ENCODE assay signal across 8 cellular contexts in genomic region chr9:17063535-17064135, GRCh38.
DNase-seq lines count a peak whose midpoint lies in the region; ATAC-seq, FAIRE-seq and TF ChIP-seq lines count a peak whose summit lies in the region.

No MANE protein-coding gene starts in this region.

- in situ Hi-C loops in astrocyte of the spinal cord (cut with HindIII; ENCODE audit: low sequenced_read_pairs): no loop called here

- H3K27me3 ChIP-seq in keratinocyte (ENCODE audit: control insufficient read depth, extremely low read depth, insufficient read depth, low read length): no peaks in the 10 kb centered on the region
- H3K27me3 ChIP-seq in upper lobe of right lung: no peaks in the 10 kb centered on the region

- H3K36me3 ChIP-seq in keratinocyte (ENCODE audit: control insufficient read depth in 2 of 2, extremely low read depth in 1 of 2, insufficient read depth in 2 of 2, low read length in 2 of 2): no peaks in the 10 kb centered on the region
- H3K36me3 ChIP-seq in upper lobe of right lung: no peaks in the 10 kb centered on the region

- dilution Hi-C loops in keratinocyte (cut with MboI; ENCODE audit: extremely low pct_ligation_motif_present, low sequenced_read_pairs): no loop called here

- H3K9me3 ChIP-seq in keratinocyte (ENCODE audit: control insufficient read depth, low read depth, low read length) (no peaks in the 10 kb centered on the region), upper lobe of right lung (no peaks in the 10 kb centered on the region)

- no peaks in the 10 kb centered on the region for H4K20me1 ChIP-seq in keratinocyte (ENCODE audit: control insufficient read depth, extremely low read depth, insufficient read depth, low read length)

- DNase-seq in AG10803 (ENCODE audit: low read depth) (peak; percentile 55), NCI-H2196 treated with DMSO at 0.1 percent for 48 hours (lab: John Stamatoyannopoulos, UW; ENCODE audit: unreplicated experiment) (peak; percentile 52), astrocyte of the spinal cord (ENCODE audit: low read depth, low spot score) (peak; percentile 53), keratinocyte (ENCODE audit: low read depth, low spot score) (no peak), upper lobe of right lung (no peak)
- DNase-seq in activated T-cell treated with anti-CD3 and anti-CD28 coated beads, Interleukin-2, amount 50 U/mL, for 24 hours: no peak

- no peak overlapping the region for H3K27ac Mint-ChIP-seq in activated T-cell treated with anti-CD3 and anti-CD28 coated beads, Interleukin-2, amount 50 U/mL, for 24 hours

- intact Hi-C loops in upper lobe of right lung (cut with DNase I): no loop called here

- ATAC-seq in GM18519 (IDR thresholded peaks at IDR 0.05; ENCODE audit: low FRiP score, unreplicated experiment): peak; percentile 94
- peak; percentile 69 for ATAC-seq in HG03108 (IDR thresholded peaks at IDR 0.05; ENCODE audit: unreplicated experiment)
- ATAC-seq in upper lobe of right lung: peak; percentile 90

- peaks cover 5% of the 10 kb centered on the region for H3K9me3 Mint-ChIP-seq in activated T-cell treated with anti-CD3 and anti-CD28 coated beads, Interleukin-2, amount 50 U/mL, for 24 hours

- H3K27me3 Mint-ChIP-seq in activated T-cell treated with anti-CD3 and anti-CD28 coated beads, Interleukin-2, amount 50 U/mL, for 24 hours: no peaks in the 10 kb centered on the region

- TF ChIP-seq CTCF in AG10803 (conservative IDR thresholded peaks at IDR 0.05; ENCODE audit: low read length) (peak; percentile 89), astrocyte of the spinal cord (IDR thresholded peaks at IDR 0.05; ENCODE audit: low read depth, low read length) (peak; percentile 85), keratinocyte (optimal IDR thresholded peaks at IDR 0.05 in 1 of 3, IDR thresholded peaks at IDR 0.05 in 1 of 3, conservative IDR thresholded peaks at IDR 0.05 in 1 of 3; ENCODE audit: extremely low read depth in 1 of 3, insufficient read depth in 2 of 3, low read length in 3 of 3) (peak; percentile 71 to 85 (median 83)), upper lobe of right lung (IDR thresholded peaks at IDR 0.05) (peak; percentile 76)

- no peaks in the 10 kb centered on the region for H3K36me3 Mint-ChIP-seq in activated T-cell treated with anti-CD3 and anti-CD28 coated beads, Interleukin-2, amount 50 U/mL, for 24 hours (ENCODE audit: low read depth)

- H3K4me2 ChIP-seq in keratinocyte (ENCODE audit: control insufficient read depth, extremely low read depth, insufficient read depth, low read depth, low read length): no peak overlapping the region

- FAIRE-seq in keratinocyte (lab: Jason Lieb, UNC): peak; percentile 90

- no peaks in the 10 kb centered on the region for H3K9me1 ChIP-seq in keratinocyte (ENCODE audit: control insufficient read depth, extremely low read depth, insufficient read depth, low read length)

- H3K4me3 ChIP-seq in AG10803 (ENCODE audit: low read length): no peak overlapping the region
- H3K4me3 ChIP-seq in astrocyte of the spinal cord (ENCODE audit: low read depth, low read length): no peak overlapping the region
- H3K4me3 ChIP-seq in keratinocyte (ENCODE audit: control insufficient read depth in 2 of 3, extremely low read depth in 1 of 3, insufficient read depth in 2 of 3, low read depth in 1 of 3, low read length in 3 of 3): no peak overlapping the region
- no peak overlapping the region for H3K4me3 ChIP-seq in upper lobe of right lung

- H3K27ac ChIP-seq in keratinocyte (ENCODE audit: control insufficient read depth, insufficient read depth, low read length) (no peak overlapping the region), upper lobe of right lung (no peak overlapping the region)

- no peak overlapping the region for H3K9ac ChIP-seq in keratinocyte (ENCODE audit: control insufficient read depth, extremely low read depth, insufficient read depth, low read length)

- H3K4me1 ChIP-seq in keratinocyte (ENCODE audit: control insufficient read depth, extremely low read depth, insufficient read depth, low read length) (no peaks in the 10 kb centered on the region), upper lobe of right lung (no peaks in the 10 kb centered on the region)

- H3K4me3 Mint-ChIP-seq in activated T-cell treated with anti-CD3 and anti-CD28 coated beads, Interleukin-2, amount 50 U/mL, for 24 hours: no peak overlapping the region

- H3K79me2 ChIP-seq in keratinocyte (ENCODE audit: control insufficient read depth, insufficient read depth, low read length): no peaks in the 10 kb centered on the region

- H3K4me1 Mint-ChIP-seq in activated T-cell treated with anti-CD3 and anti-CD28 coated beads, Interleukin-2, amount 50 U/mL, for 24 hours (ENCODE audit: low read depth): no peaks in the 10 kb centered on the region

- no peak overlapping the region for H2AFZ ChIP-seq in keratinocyte (ENCODE audit: control insufficient read depth, low read length)

Comparison
In these comparisons a context has a peak if more than half of its experiments do, and no peak if none do; other contexts are left out.
1. DNase-seq: peak in AG10803 (single experiment), NCI-H2196 treated with DMSO at 0.1 percent for 48 hours (single experiment) and astrocyte of the spinal cord (single experiment); none in keratinocyte (single experiment), upper lobe of right lung (single experiment) and activated T-cell treated with anti-CD3 and anti-CD28 coated beads, Interleukin-2, amount 50 U/mL, for 24 hours (single experiment).
2. Peak in every context shown above with its lines, with median percentiles within 50 percentile points of each other: CTCF ChIP-seq and ATAC-seq.